In the genomic region with DNA sequence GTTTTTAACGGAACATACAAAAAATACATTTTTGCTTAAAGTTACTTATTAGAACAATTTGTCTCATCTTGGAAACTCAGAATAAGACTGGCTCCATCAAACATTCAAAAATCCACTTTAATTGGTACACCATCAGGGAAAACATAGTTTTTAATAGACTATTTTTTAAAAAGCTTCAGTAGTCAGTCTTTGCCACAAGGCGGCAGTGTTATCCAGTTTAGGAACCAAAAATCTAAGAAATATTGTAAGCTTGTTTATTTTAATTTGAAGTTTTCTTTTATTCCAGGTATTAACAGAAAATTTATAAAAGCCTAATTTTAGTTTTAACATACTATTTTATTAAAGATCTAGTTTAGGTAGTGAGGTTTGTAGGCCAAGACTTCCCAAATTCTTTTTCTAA, we compare ENCODE assay signal across 8 cellular contexts.
A peak's percentile ranks its signal among the peaks of the same experiment; 100 is the strongest.
DNase-seq lines count a peak whose midpoint lies in the region; ATAC-seq and TF ChIP-seq lines count a peak whose summit lies in the region.

No MANE protein-coding gene starts in this region.

- H2BK20ac ChIP-seq in H9 (ENCODE audit: low read depth, low read length, poor library complexity, severe bottlenecking) = no peak overlapping the region

- no peaks in the 10 kb centered on the region for H3K79me1 ChIP-seq in H9 (ENCODE audit: insufficient read depth, low read depth, low read length, poor library complexity, severe bottlenecking)

- H4K91ac ChIP-seq in H9 (ENCODE audit: insufficient read length, low read depth, low read length) = no peak overlapping the region

- H2BK120ac ChIP-seq in H9 (ENCODE audit: low read depth, low read length, poor library complexity, severe bottlenecking) = no peak overlapping the region

- H3K9ac ChIP-seq in H9 (ENCODE audit: extremely low read depth, insufficient read length, low read length) (no peak overlapping the region), adipocyte (ENCODE audit: low read length) (no peak overlapping the region), liver (ENCODE audit: low read depth in 1 of 2, low read length in 2 of 2) (no peak overlapping the region)

- no peak overlapping the region for H4K8ac ChIP-seq in H9 (replicated peaks; ENCODE audit: insufficient read length, low read depth, low read length)

- TF ChIP-seq CTCF in C4-2B (conservative IDR thresholded peaks at IDR 0.05) (peak; percentile 79), H9 (conservative IDR thresholded peaks at IDR 0.05) (peak; percentile 80), liver (IDR thresholded peaks at IDR 0.05; ENCODE audit: low read depth, low read length, missing input control) (peak; percentile 46)

- H3K36me3 Mint-ChIP-seq in H9 (ENCODE audit: insufficient read depth in 1 of 3, low read depth in 3 of 3) = peaks cover 4 to 10% (median 7%) of the 10 kb centered on the region in 3 experiments; a peak in 4 of 7 replicates

- H3K4me1 ChIP-seq in H9 (ENCODE audit: insufficient read depth, low read length) (no peaks in the 10 kb centered on the region), adipocyte (ENCODE audit: control insufficient read depth, insufficient read depth, low read length) (no peaks in the 10 kb centered on the region), liver (ENCODE audit: control insufficient read depth in 4 of 4, insufficient read depth in 4 of 4, low read length in 3 of 4) (no peaks in the 10 kb centered on the region)

- H3K4me2 ChIP-seq in H9 (ENCODE audit: insufficient read depth, insufficient read length, low read length) = no peak overlapping the region

- no peak overlapping the region for H4K5ac ChIP-seq in H9 (ENCODE audit: insufficient read length, low read depth, low read length)

- H3K36me3 ChIP-seq in adipocyte (ENCODE audit: control insufficient read depth, insufficient read depth, low read length, severe bottlenecking) (no peaks in the 10 kb centered on the region), liver (ENCODE audit: control insufficient read depth in 4 of 4, insufficient read depth in 3 of 4, low read depth in 1 of 4, low read length in 3 of 4) (no peaks in the 10 kb centered on the region)

- H2AK5ac ChIP-seq in H9 (ENCODE audit: insufficient read length, low read length) = no peak overlapping the region

- no peaks in the 10 kb centered on the region for H3K23me2 ChIP-seq in H9 (ENCODE audit: insufficient read length, low read depth, low read length, poor library complexity, severe bottlenecking)

- H3K4me1 Mint-ChIP-seq in H9 = no peaks in the 10 kb centered on the region

- peaks cover 57% of the 10 kb centered on the region in 2 experiments for H3K9me3 Mint-ChIP-seq in H9

- TF ChIP-seq RAD21 in liver (IDR thresholded peaks at IDR 0.05) = peak; percentile 50 to 70

- H3K23ac ChIP-seq in H9 (ENCODE audit: insufficient read length, low read depth, low read length) = no peak overlapping the region

- H3K27ac ChIP-seq in C4-2B (no peak overlapping the region), H9 (ENCODE audit: insufficient read length, low read depth, low read length) (no peak overlapping the region), liver (ENCODE audit: low read depth in 1 of 2, low read length in 2 of 2) (no peak overlapping the region)

- peaks cover 26% of the 10 kb centered on the region for H3K9me3 ChIP-seq in H9 (ENCODE audit: control insufficient read depth, low read depth, low read length)
- H3K9me3 ChIP-seq in adipocyte (ENCODE audit: control insufficient read depth, low read length) = peaks cover 4% of the 10 kb centered on the region
- peaks cover 0 to 3% (median 0%) of the 10 kb centered on the region in 4 donors for H3K9me3 ChIP-seq in liver (ENCODE audit: control insufficient read depth in 4 of 4, low read length in 3 of 4)

- no peak overlapping the region for H3K27ac Mint-ChIP-seq in H9

- no peak overlapping the region for H3T11ph ChIP-seq in H9 (ENCODE audit: low read length)

- WGBS in H9 (ENCODE audit: extremely low coverage, insufficient read length, low lambda C conversion rate) = no CpG with 5 or more reads among the region's 2 CpGs
- WGBS in liver = 29% methylated on average over 2 of the region's 2 CpGs

- H3K27me3 ChIP-seq in H9 (ENCODE audit: insufficient read depth, low read length) = no peaks in the 10 kb centered on the region
- H3K27me3 ChIP-seq in adipocyte (replicated peaks; ENCODE audit: control insufficient read depth, insufficient read depth, low read length) = peaks cover 3% of the 10 kb centered on the region
- peaks cover 0 to 4% (median 0%) of the 10 kb centered on the region in 4 donors for H3K27me3 ChIP-seq in liver (ENCODE audit: control insufficient read depth in 4 of 4, insufficient read depth in 4 of 4, low read length in 3 of 4)

- no peak overlapping the region for H3K56ac ChIP-seq in H9 (ENCODE audit: insufficient read length, low read depth, low read length)

- no peak overlapping the region for H3K4ac ChIP-seq in H9 (ENCODE audit: low read depth, low read length)

- no peak overlapping the region for H3K4me3 ChIP-seq in adipocyte (ENCODE audit: low read length)
- no peak overlapping the region for H3K4me3 ChIP-seq in liver (ENCODE audit: low read depth in 1 of 3, low read length in 3 of 3)

- H3K27me3 Mint-ChIP-seq in H9 (ENCODE audit: low read depth) = no peaks in the 10 kb centered on the region

- H2BK12ac ChIP-seq in H9 (ENCODE audit: insufficient read length, low read depth, low read length) = no peak overlapping the region

- ATAC-seq in GM21529 (IDR thresholded peaks at IDR 0.05; ENCODE audit: unreplicated experiment) = no peak

- no peak overlapping the region for H3K14ac ChIP-seq in H9 (ENCODE audit: insufficient read depth, low read length)

- H3K18ac ChIP-seq in H9 (ENCODE audit: insufficient read length, low read depth, low read length) = no peak overlapping the region

- H4K20me1 ChIP-seq in H9 (ENCODE audit: control insufficient read depth, insufficient read depth, insufficient read length) = no peaks in the 10 kb centered on the region

- H3K4me3 Mint-ChIP-seq in H9 = no peak overlapping the region

- H3K79me2 ChIP-seq in H9 (ENCODE audit: insufficient read depth, low read length) = no peaks in the 10 kb centered on the region

- H2BK5ac ChIP-seq in H9 (ENCODE audit: insufficient read length, low read length) = no peak overlapping the region

- no peak overlapping the region for H2BK15ac ChIP-seq in H9 (ENCODE audit: low read depth, low read length)

- no peak overlapping the region for H2AFZ ChIP-seq in H9 (ENCODE audit: low read length)

- DNase-seq in H9 (no peak), adipocyte (ENCODE audit: low read depth) (peak; percentile 65), KG1 (lab: John Stamatoyannopoulos, UW) (no peak)
- no peak for DNase-seq in activated effector memory CD4-positive, alpha-beta T cell treated with anti-CD3 and anti-CD28 coated beads, Interleukin-2, amount 50 U/mL, for 16 hours
- no peak for DNase-seq in activated T-cell treated with anti-CD3 and anti-CD28 coated beads, Interleukin-2, amount 50 U/mL, for 1 hour

TF ChIP-seq in liver, 16 proteins besides CTCF, POLR2A, EP300 and RAD21:
- TF ChIP-seq FOXA1 (IDR thresholded peaks at IDR 0.05) (no peak), YY1 (IDR thresholded peaks at IDR 0.05) (no peak), JUND (IDR thresholded peaks at IDR 0.05) (no peak), GABPA (IDR thresholded peaks at IDR 0.05 in 1 of 2, conservative IDR thresholded peaks at IDR 0.05 in 1 of 2) (no peak), FOXA2 (IDR thresholded peaks at IDR 0.05) (no peak), NR2F2 (IDR thresholded peaks at IDR 0.05) (no peak), SP1 (IDR thresholded peaks at IDR 0.05) (no peak)
- TF ChIP-seq, protein P1, sequence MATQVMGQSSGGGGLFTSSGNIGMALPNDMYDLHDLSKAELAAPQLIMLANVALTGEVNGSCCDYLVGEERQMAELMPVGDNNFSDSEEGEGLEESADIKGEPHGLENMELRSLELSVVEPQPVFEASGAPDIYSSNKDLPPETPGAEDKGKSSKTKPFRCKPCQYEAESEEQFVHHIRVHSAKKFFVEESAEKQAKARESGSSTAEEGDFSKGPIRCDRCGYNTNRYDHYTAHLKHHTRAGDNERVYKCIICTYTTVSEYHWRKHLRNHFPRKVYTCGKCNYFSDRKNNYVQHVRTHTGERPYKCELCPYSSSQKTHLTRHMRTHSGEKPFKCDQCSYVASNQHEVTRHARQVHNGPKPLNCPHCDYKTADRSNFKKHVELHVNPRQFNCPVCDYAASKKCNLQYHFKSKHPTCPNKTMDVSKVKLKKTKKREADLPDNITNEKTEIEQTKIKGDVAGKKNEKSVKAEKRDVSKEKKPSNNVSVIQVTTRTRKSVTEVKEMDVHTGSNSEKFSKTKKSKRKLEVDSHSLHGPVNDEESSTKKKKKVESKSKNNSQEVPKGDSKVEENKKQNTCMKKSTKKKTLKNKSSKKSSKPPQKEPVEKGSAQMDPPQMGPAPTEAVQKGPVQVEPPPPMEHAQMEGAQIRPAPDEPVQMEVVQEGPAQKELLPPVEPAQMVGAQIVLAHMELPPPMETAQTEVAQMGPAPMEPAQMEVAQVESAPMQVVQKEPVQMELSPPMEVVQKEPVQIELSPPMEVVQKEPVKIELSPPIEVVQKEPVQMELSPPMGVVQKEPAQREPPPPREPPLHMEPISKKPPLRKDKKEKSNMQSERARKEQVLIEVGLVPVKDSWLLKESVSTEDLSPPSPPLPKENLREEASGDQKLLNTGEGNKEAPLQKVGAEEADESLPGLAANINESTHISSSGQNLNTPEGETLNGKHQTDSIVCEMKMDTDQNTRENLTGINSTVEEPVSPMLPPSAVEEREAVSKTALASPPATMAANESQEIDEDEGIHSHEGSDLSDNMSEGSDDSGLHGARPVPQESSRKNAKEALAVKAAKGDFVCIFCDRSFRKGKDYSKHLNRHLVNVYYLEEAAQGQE (IDR thresholded peaks at IDR 0.05) = no peak
- TF ChIP-seq, protein P2, sequence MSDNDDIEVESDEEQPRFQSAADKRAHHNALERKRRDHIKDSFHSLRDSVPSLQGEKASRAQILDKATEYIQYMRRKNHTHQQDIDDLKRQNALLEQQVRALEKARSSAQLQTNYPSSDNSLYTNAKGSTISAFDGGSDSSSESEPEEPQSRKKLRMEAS (IDR thresholded peaks at IDR 0.05) = no peak
